16 cellular contexts compared by ENCODE assay signal in the genomic region with DNA sequence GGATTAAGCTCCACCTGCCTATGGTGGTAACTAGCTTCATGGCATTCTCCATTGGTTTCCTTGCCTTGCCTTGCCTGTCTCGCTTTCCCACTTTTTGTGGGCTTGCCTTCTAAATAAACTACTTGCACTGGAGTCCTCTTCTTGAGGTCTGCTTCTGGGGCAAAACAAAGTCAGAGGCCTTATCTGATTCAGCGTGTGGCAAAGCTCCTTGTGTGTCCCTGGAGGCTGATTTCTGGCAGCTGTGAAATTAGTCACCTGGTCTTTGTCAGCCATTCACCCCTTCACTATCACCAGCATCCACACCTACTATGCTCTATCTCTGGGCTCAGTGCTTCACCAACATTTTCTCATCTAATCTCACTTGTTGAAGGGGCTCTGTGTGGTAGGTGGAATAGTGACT.
"Had no signal": no experiment of that assay in that cellular context is flagged by ENCODE, and none has a peak within 500 bp of the region (broad histone marks: within the 10 kb centered on the region; RNA-seq: fewer than 3 reads in every experiment).

No MANE protein-coding gene starts in this region.

- H3K27me3 Mint-ChIP-seq: activated B cell treated with CpG ODN at 0.5 μM for 24 hours; stimulated activated naive CD8-positive, alpha-beta T cell treated with anti-CD3 and anti-CD28 coated beads, Interleukin-15, amount 100 ng/mL, for 72 hours had no signal

- ATAC-seq: gastrocnemius medialis; right lobe of liver; stimulated activated naive CD8-positive, alpha-beta T cell treated with anti-CD3 and anti-CD28 coated beads, Interleukin-15, amount 100 ng/mL, for 72 hours had no signal

- H3K36me3 Mint-ChIP-seq: activated naive CD8-positive, alpha-beta T cell treated with anti-CD3 and anti-CD28 coated beads, Interleukin-2, amount 10 ng/mL, durations not matched to agents 7 days and 5 days; naive B cell had no signal

- DNase-seq: activated B cell treated with CpG ODN at 0.5 μM for 24 hours; activated CD4-positive, alpha-beta T cell treated with anti-CD3 and anti-CD28 coated beads, Interleukin-2, amount 10 ng/mL, durations not matched to agents 24 days and 14 days; activated CD8-positive, alpha-beta memory T cell treated with anti-CD3 and anti-CD28 coated beads, Interleukin-2, amount 50 U/mL, for 48 hours; activated naive CD8-positive, alpha-beta T cell treated with anti-CD3 and anti-CD28 coated beads, Interleukin-2, amount 10 ng/mL, durations not matched to agents 7 days and 5 days; anterior cingulate cortex; brain microvascular endothelial cell; cortex of kidney; effector memory CD4-positive, alpha-beta T cell; gastrocnemius medialis; naive B cell; ovary; right lobe of liver; stimulated activated naive CD8-positive, alpha-beta T cell treated with anti-CD3 and anti-CD28 coated beads, Interleukin-15, amount 100 ng/mL, for 72 hours; testis; upper lobe of left lung had no signal

- H3K4me3 Mint-ChIP-seq: activated B cell treated with CpG ODN at 0.5 μM for 24 hours; activated CD4-positive, alpha-beta T cell treated with anti-CD3 and anti-CD28 coated beads, Interleukin-2, amount 10 ng/mL, durations not matched to agents 24 days and 14 days; activated naive CD8-positive, alpha-beta T cell treated with anti-CD3 and anti-CD28 coated beads, Interleukin-2, amount 10 ng/mL, durations not matched to agents 7 days and 5 days; naive B cell; stimulated activated naive CD8-positive, alpha-beta T cell treated with anti-CD3 and anti-CD28 coated beads, Interleukin-15, amount 100 ng/mL, for 72 hours had no signal

- H3K27ac Mint-ChIP-seq: activated B cell treated with CpG ODN at 0.5 μM for 24 hours; activated CD4-positive, alpha-beta T cell treated with anti-CD3 and anti-CD28 coated beads, Interleukin-2, amount 10 ng/mL, durations not matched to agents 24 days and 14 days; activated naive CD8-positive, alpha-beta T cell treated with anti-CD3 and anti-CD28 coated beads, Interleukin-2, amount 10 ng/mL, durations not matched to agents 7 days and 5 days; stimulated activated naive CD8-positive, alpha-beta T cell treated with anti-CD3 and anti-CD28 coated beads, Interleukin-15, amount 100 ng/mL, for 72 hours had no signal

- H3K4me1 Mint-ChIP-seq: activated B cell treated with CpG ODN at 0.5 μM for 24 hours; activated CD4-positive, alpha-beta T cell treated with anti-CD3 and anti-CD28 coated beads, Interleukin-2, amount 10 ng/mL, durations not matched to agents 24 days and 14 days; activated naive CD8-positive, alpha-beta T cell treated with anti-CD3 and anti-CD28 coated beads, Interleukin-2, amount 10 ng/mL, durations not matched to agents 7 days and 5 days; naive B cell; stimulated activated naive CD8-positive, alpha-beta T cell treated with anti-CD3 and anti-CD28 coated beads, Interleukin-15, amount 100 ng/mL, for 72 hours had no signal

- H3K9me3 Mint-ChIP-seq: activated B cell treated with CpG ODN at 0.5 μM for 24 hours; activated CD4-positive, alpha-beta T cell treated with anti-CD3 and anti-CD28 coated beads, Interleukin-2, amount 10 ng/mL, durations not matched to agents 24 days and 14 days; activated naive CD8-positive, alpha-beta T cell treated with anti-CD3 and anti-CD28 coated beads, Interleukin-2, amount 10 ng/mL, durations not matched to agents 7 days and 5 days; stimulated activated naive CD8-positive, alpha-beta T cell treated with anti-CD3 and anti-CD28 coated beads, Interleukin-15, amount 100 ng/mL, for 72 hours had no signal

- H3K4me3 ChIP-seq: gastrocnemius medialis, lung, ovary, right lobe of liver, testis, upper lobe of left lung had no signal
